21 cellular contexts compared by ENCODE assay signal in genomic region chr10:16927536-16927935, GRCh38.
"Had no signal": no experiment of that assay in that cellular context is flagged by ENCODE, and none has a peak within 500 bp of the region (broad histone marks: within the 10 kb centered on the region; RNA-seq: fewer than 3 reads in every experiment).

No MANE protein-coding gene starts in this region.

- H3K27me3 Mint-ChIP-seq: effector memory CD8-positive, alpha-beta T cell; memory B cell; naive B cell; natural killer cell treated with Interleukin-12 subunit alpha and Interleukin-12 subunit beta and Interleukin-15 and Interleukin-18, amount 100 ng/mL, for 72 hours; progenitor cell of endocrine pancreas had no signal

- H3K9me3 Mint-ChIP-seq: effector memory CD8-positive, alpha-beta T cell; memory B cell; natural killer cell treated with Interleukin-12 subunit alpha and Interleukin-12 subunit beta and Interleukin-15 and Interleukin-18, amount 100 ng/mL, for 72 hours had no signal

- H3K36me3 ChIP-seq: gastrocnemius medialis, right lobe of liver, stomach, thyroid gland had no signal

- H3K4me3 ChIP-seq: gastrocnemius medialis, lung, right lobe of liver, smooth muscle cell, stomach, thyroid gland had no signal

- H3K4me3 Mint-ChIP-seq: effector memory CD8-positive, alpha-beta T cell; memory B cell; natural killer cell treated with Interleukin-12 subunit alpha and Interleukin-12 subunit beta and Interleukin-15 and Interleukin-18, amount 100 ng/mL, for 72 hours; type B pancreatic cell had no signal

- H3K27ac ChIP-seq: gastrocnemius medialis, parathyroid adenoma, right lobe of liver, stomach, thyroid gland had no signal

- H2AFZ ChIP-seq: parathyroid adenoma had no signal

- H3K27me3 ChIP-seq: gastrocnemius medialis, right lobe of liver, stomach, thyroid gland had no signal

- DNase-seq: cortex of kidney; effector memory CD8-positive, alpha-beta T cell; gastrocnemius medialis; head of caudate nucleus; naive B cell; occipital lobe; right lobe of liver; stimulated activated CD4-positive, alpha-beta T cell treated with anti-CD3 and anti-CD28 coated beads, Interleukin-12 subunit alpha, Interleukin-12 subunit beta, amount 100 ng/mL, for 4 hours; stimulated activated CD4-positive, alpha-beta T cell treated with anti-CD3 and anti-CD28 coated beads, Interleukin-1b, Interleukin-23, amount 100 ng/mL, for 48 hours; stimulated activated CD4-positive, alpha-beta T cell treated with anti-CD3 and anti-CD28 coated beads, Interleukin-4, amount 100 ng/mL, for 1 hour; stimulated activated CD8-positive, alpha-beta memory T cell treated with anti-CD3 and anti-CD28 coated beads, Interleukin-4, amount 100 ng/mL, for 48 hours; stimulated activated naive CD4-positive, alpha-beta T cell treated with Interleukin-2 at 50 U/mL for 16 hours; stomach; thyroid gland had no signal

- H3K4me2 ChIP-seq: smooth muscle cell had no signal

- H3K9ac ChIP-seq: parathyroid adenoma had no signal

- H3K9me3 ChIP-seq: gastrocnemius medialis, right lobe of liver, stomach, thyroid gland had no signal

- H3K4me1 ChIP-seq: gastrocnemius medialis, parathyroid adenoma, right lobe of liver, stomach, thyroid gland had no signal

- H3K4me1 Mint-ChIP-seq: memory B cell, naive B cell had no signal

- H3K27ac Mint-ChIP-seq: effector memory CD8-positive, alpha-beta T cell; memory B cell; natural killer cell treated with Interleukin-12 subunit alpha and Interleukin-12 subunit beta and Interleukin-15 and Interleukin-18, amount 100 ng/mL, for 72 hours; progenitor cell of endocrine pancreas; type B pancreatic cell had no signal

- H3K79me2 ChIP-seq: parathyroid adenoma had no signal

- H3K36me3 Mint-ChIP-seq: natural killer cell treated with Interleukin-12 subunit alpha and Interleukin-12 subunit beta and Interleukin-15 and Interleukin-18, amount 100 ng/mL, for 72 hours; type B pancreatic cell had no signal
